In genomic region chr14:71483154-71483553, GRCh38 we compare ENCODE assay signal across 1 cellular context.
TF ChIP-seq lines count a peak whose summit lies in the region.

No MANE protein-coding gene starts in this region.

TF ChIP-seq in GM12878, 131 proteins besides CTCF, POLR2A, EP300 and RAD21 (continued from another document):
- no peak for TF ChIP-seq SRF (IDR thresholded peaks at IDR 0.05; ENCODE audit: low read depth in 2 of 2, low read length in 2 of 2)
- no peak for TF ChIP-seq TARDBP (IDR thresholded peaks at IDR 0.05; ENCODE audit: borderline replicate concordance)
- no peak for TF ChIP-seq SUZ12 (IDR thresholded peaks at IDR 0.05; ENCODE audit: unreplicated experiment)
- TF ChIP-seq CHD2 (IDR thresholded peaks at IDR 0.05; ENCODE audit: borderline replicate concordance, low read depth, low read length), result no peak
- TF ChIP-seq TCF7 (IDR thresholded peaks at IDR 0.05; ENCODE audit: borderline replicate concordance), result no peak
- peak; percentile 31; the same call in 1 of the 2 replicates for TF ChIP-seq ATF7 (IDR thresholded peaks at IDR 0.05; ENCODE audit: low read depth)
- TF ChIP-seq ZNF592 (IDR thresholded peaks at IDR 0.05), result no peak
- TF ChIP-seq RBBP5 (conservative IDR thresholded peaks at IDR 0.05), result no peak
- TF ChIP-seq CUX1 (IDR thresholded peaks at IDR 0.05; ENCODE audit: insufficient replicate concordance, low read depth, low read length), result no peak
